In the genomic region with DNA sequence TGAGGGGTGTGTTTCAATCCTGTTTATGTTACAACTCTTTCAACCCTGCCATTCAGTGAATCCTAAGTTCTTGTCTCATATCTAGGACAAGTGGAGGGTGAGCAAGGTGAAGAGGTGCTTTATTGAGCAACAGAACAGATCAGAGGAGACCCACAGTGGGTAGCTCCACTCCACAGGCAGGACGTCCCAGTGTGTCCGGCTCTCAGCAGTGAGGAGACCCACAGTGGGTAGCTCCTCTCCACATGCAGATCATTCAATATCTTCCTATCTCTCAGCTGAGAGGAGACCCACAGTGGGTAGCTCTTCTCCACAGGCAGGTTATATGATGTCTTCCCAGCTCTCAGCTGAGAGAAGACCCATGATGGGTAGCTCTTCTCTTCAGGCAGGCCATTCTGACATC, we compare ENCODE assay signal across 20 cellular contexts.
A peak's percentile ranks its signal among the peaks of the same experiment; 100 is the strongest.
DNase-seq lines count a peak whose midpoint lies in the region; ATAC-seq lines count a peak whose summit lies in the region.
"Had no signal": no experiment of that assay in that cellular context is flagged by ENCODE, and none has a peak within 500 bp of the region (broad histone marks: within the 10 kb centered on the region; RNA-seq: fewer than 3 reads in every experiment).

No MANE protein-coding gene starts in this region.

- no peak overlapping the region for H3K27ac ChIP-seq in aorta (ENCODE audit: low read depth in 1 of 2, low read length in 2 of 2)
- H3K27ac ChIP-seq: 22Rv1; A549; BLaER1 treated with 17β-estradiol and CSF1 and Interleukin-3, amounts not matched to agents 10 nM and 100 nM; C4-2B had no signal

- H3K27me3 ChIP-seq in aorta (ENCODE audit: control insufficient read depth in 1 of 2, insufficient read depth in 2 of 2, low read length in 1 of 2) = no peaks in the 10 kb centered on the region
- H3K27me3 ChIP-seq: BLaER1 treated with 17β-estradiol and CSF1 and Interleukin-3, amounts not matched to agents 10 nM and 100 nM had no signal

- H3K9me3 Mint-ChIP-seq in activated CD4-positive, alpha-beta T cell treated with anti-CD3 and anti-CD28 coated beads, Interleukin-2, amount 10 ng/mL, durations not matched to agents 24 days and 14 days = peaks cover 8% of the 10 kb centered on the region

- H3K9me3 ChIP-seq in aorta (ENCODE audit: control insufficient read depth, low read length) = no peaks in the 10 kb centered on the region

- no peaks in the 10 kb centered on the region for H3K27me3 Mint-ChIP-seq in activated CD4-positive, alpha-beta T cell treated with anti-CD3 and anti-CD28 coated beads, Interleukin-2, amount 10 ng/mL, durations not matched to agents 24 days and 14 days
- H3K27me3 Mint-ChIP-seq: B cell; CD4-positive, alpha-beta T cell had no signal

- no peaks in the 10 kb centered on the region for H3K4me1 ChIP-seq in aorta (ENCODE audit: control insufficient read depth in 1 of 2, insufficient read depth in 2 of 2, low read length in 2 of 2)
- H3K4me1 ChIP-seq: A549; BLaER1 treated with 17β-estradiol and CSF1 and Interleukin-3, amounts not matched to agents 10 nM and 100 nM had no signal

- WGBS in aorta, 2 donors = 73 to 95% methylated on average over 2 of the region's 2 CpGs

- H3K36me3 Mint-ChIP-seq in activated CD4-positive, alpha-beta T cell treated with anti-CD3 and anti-CD28 coated beads, Interleukin-2, amount 10 ng/mL, durations not matched to agents 24 days and 14 days (ENCODE audit: low read depth) = no peaks in the 10 kb centered on the region
- H3K36me3 Mint-ChIP-seq: CD8-positive, alpha-beta T cell had no signal

- intact Hi-C loops in posterior vena cava (cut with DNase I) (no loop called here), aorta (cut with DNase I) (no loop called here)
- intact Hi-C loops in activated CD4-positive, alpha-beta T cell treated with anti-CD3 and anti-CD28 coated beads, Interleukin-2, amount 10 ng/mL, durations not matched to agents 24 days and 14 days (cut with micrococcal nuclease) = no loop called here

- H3K36me3 ChIP-seq in aorta (ENCODE audit: control insufficient read depth in 1 of 2, insufficient read depth in 2 of 2, low read length in 1 of 2) = no peaks in the 10 kb centered on the region
- H3K36me3 ChIP-seq: BLaER1 treated with 17β-estradiol and CSF1 and Interleukin-3, amounts not matched to agents 10 nM and 100 nM had no signal

- H3K27ac Mint-ChIP-seq in activated CD4-positive, alpha-beta T cell treated with anti-CD3 and anti-CD28 coated beads, Interleukin-2, amount 10 ng/mL, durations not matched to agents 24 days and 14 days = no peak overlapping the region
- H3K27ac Mint-ChIP-seq: B cell; CD4-positive, alpha-beta T cell; CD8-positive, alpha-beta T cell had no signal

- peak; percentile 42 for ATAC-seq in aorta (ENCODE audit: low FRiP score)
- ATAC-seq: A549; CD8-positive, alpha-beta T cell; GM12878 had no signal

- no peak overlapping the region for H3K4me3 Mint-ChIP-seq in activated CD4-positive, alpha-beta T cell treated with anti-CD3 and anti-CD28 coated beads, Interleukin-2, amount 10 ng/mL, durations not matched to agents 24 days and 14 days
- H3K4me3 Mint-ChIP-seq: B cell; CD4-positive, alpha-beta T cell; CD8-positive, alpha-beta T cell had no signal

- no peaks in the 10 kb centered on the region for H3K4me1 Mint-ChIP-seq in activated CD4-positive, alpha-beta T cell treated with anti-CD3 and anti-CD28 coated beads, Interleukin-2, amount 10 ng/mL, durations not matched to agents 24 days and 14 days
- H3K4me1 Mint-ChIP-seq: B cell had no signal

- no peak overlapping the region for H3K4me3 ChIP-seq in aorta (ENCODE audit: low read length in 2 of 2)
- H3K4me3 ChIP-seq: A549; BLaER1 treated with 17β-estradiol and CSF1 and Interleukin-3, amounts not matched to agents 10 nM and 100 nM; GM12878 had no signal

- DNase-seq in DMS53 (lab: John Stamatoyannopoulos, UW) = peak; percentile 22
- no peak for DNase-seq in DMS53 treated with DMSO at 0.1 percent for 48 hours (lab: John Stamatoyannopoulos, UW; ENCODE audit: unreplicated experiment)
- DNase-seq in LHCN-M2 (ENCODE audit: low read depth) = peak; percentile 0
- DNase-seq in posterior vena cava (ENCODE audit: low spot score) = peak; percentile 55
- DNase-seq in aorta = no peak
- DNase-seq in activated CD4-positive, alpha-beta T cell treated with anti-CD3 and anti-CD28 coated beads, Interleukin-2, amount 10 ng/mL, durations not matched to agents 24 days and 14 days = no peak
- no peak for DNase-seq in NCI-H1417 (lab: John Stamatoyannopoulos, UW)
- DNase-seq: AML-193; Caco-2; Calu3; CD4-positive, alpha-beta T cell; DMS79 treated with DMSO at 0.1 percent for 48 hours; GF-D8 had no signal

Comparison
In these comparisons a context has a peak if more than half of its experiments do, and no peak if none do; other contexts are left out.
1. DNase-seq: peak in DMS53 (single experiment), LHCN-M2 (single experiment) and posterior vena cava (single experiment); none in DMS53 treated with DMSO at 0.1 percent for 48 hours (single experiment), aorta (0 of 2), activated CD4-positive, alpha-beta T cell treated with anti-CD3 and anti-CD28 coated beads, Interleukin-2, amount 10 ng/mL, durations not matched to agents 24 days and 14 days (single experiment) and NCI-H1417 (0 of 3).